In genomic region chr3:47802734-47803477, GRCh38 we compare ENCODE assay signal across 8 cellular contexts. TPM values are rescaled to one million over a fixed set of nuclear protein-coding genes. Genes with fewer than 3 reads are reported as not detected.
DNase-seq lines count a peak whose midpoint lies in the region; ATAC-seq and TF ChIP-seq lines count a peak whose summit lies in the region.

DHX30 (plus strand) TSS chr3:47803138; CDS start chr3:47810684, 7,546 bp downstream.

- peak within 1 kb of the TSS; percentile 86 to 97 for H3K27ac ChIP-seq in liver (ENCODE audit: low read depth in 1 of 2, low read length in 2 of 2)

- H3K27me3 ChIP-seq in liver (ENCODE audit: control insufficient read depth in 4 of 4, insufficient read depth in 4 of 4, low read length in 3 of 4): no peaks in the 10 kb centered on the region

- DNase-seq in AML-193 (lab: John Stamatoyannopoulos, UW) (peak; percentile 72 to 85), NCI-H526 (lab: John Stamatoyannopoulos, UW) (peak; percentile 55 to 89), dermis blood vessel endothelial cell (peak; percentile 91)
- DNase-seq in activated CD4-positive, alpha-beta T cell treated with anti-CD3 and anti-CD28 coated beads, Interleukin-2, amount 50 U/mL, for 48 hours: peak; percentile 86 to 89
- DNase-seq in stimulated activated CD4-positive, alpha-beta T cell treated with anti-CD3 and anti-CD28 coated beads, Interleukin-4, amount 100 ng/mL, for 1 hour: peak; percentile 87

- no peak for TF ChIP-seq CTCF in liver (IDR thresholded peaks at IDR 0.05; ENCODE audit: low read depth, low read length, missing input control)

- H3K9ac ChIP-seq in liver (ENCODE audit: low read depth in 1 of 2, low read length in 2 of 2): peak within 1 kb of the TSS; percentile 68 to 75

- TF ChIP-seq RAD21 in liver (IDR thresholded peaks at IDR 0.05): no peak

- under 1% methylated on average over 90 of the region's 90 CpGs for WGBS in liver

- peak within 1 kb of the TSS; percentile 88 to 99 (median 94) for H3K4me3 ChIP-seq in liver (ENCODE audit: low read depth in 1 of 3, low read length in 3 of 3)

- in situ Hi-C loops in GM18951 (cut with MboI; ENCODE audit: low sequenced_read_pairs, unreplicated experiment): no loop called here

- ATAC-seq in HG03159 (IDR thresholded peaks at IDR 0.05; ENCODE audit: unreplicated experiment): peak; percentile 88

- no peaks in the 10 kb centered on the region for H3K9me3 ChIP-seq in liver (ENCODE audit: control insufficient read depth in 4 of 4, low read length in 3 of 4)

- H3K36me3 ChIP-seq in liver (ENCODE audit: control insufficient read depth in 4 of 4, insufficient read depth in 3 of 4, low read depth in 1 of 4, low read length in 3 of 4): peaks cover 0 to 5% (median 1%) of the 10 kb centered on the region in 4 donors

- peaks cover 3 to 19% (median 13%) of the 10 kb centered on the region in 4 donors for H3K4me1 ChIP-seq in liver (ENCODE audit: control insufficient read depth in 4 of 4, insufficient read depth in 4 of 4, low read length in 3 of 4)

- peak; percentile 92 for TF ChIP-seq POLR2A in GM18951 (IDR thresholded peaks at IDR 0.05; ENCODE audit: extremely low read depth, insufficient read depth, insufficient read length)

TF ChIP-seq in liver, 16 proteins besides CTCF, POLR2A, EP300 and RAD21:
- TF ChIP-seq EGR1 (IDR thresholded peaks at IDR 0.05; ENCODE audit: low read depth in 2 of 2): peak in 1 of 2 donors; percentile 69
- peak; percentile 8 to 74 for TF ChIP-seq GABPA (IDR thresholded peaks at IDR 0.05 in 1 of 2, conservative IDR thresholded peaks at IDR 0.05 in 1 of 2)
- TF ChIP-seq, protein P1, sequence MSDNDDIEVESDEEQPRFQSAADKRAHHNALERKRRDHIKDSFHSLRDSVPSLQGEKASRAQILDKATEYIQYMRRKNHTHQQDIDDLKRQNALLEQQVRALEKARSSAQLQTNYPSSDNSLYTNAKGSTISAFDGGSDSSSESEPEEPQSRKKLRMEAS (IDR thresholded peaks at IDR 0.05): no peak
TF ChIP-seq in liver: peak in this region for 2.

RNA-seq across cellular contexts. Expression of gene DHX30, which starts in this region (rescaled TPM):
- 79.3 and 104 TPM in 2 replicates for total RNA-seq in dermis blood vessel endothelial cell
- 10 to 100 TPM; 30.4 to 39.9 TPM for total RNA-seq in liver
- 10 to 100 TPM; 18.3 to 22.1 TPM for polyA plus RNA-seq in liver

Comparison
In these comparisons a context has a peak if more than half of its experiments do, and no peak if none do; other contexts are left out.
1. Peak in every context shown above with its lines: DNase-seq, ATAC-seq, H3K4me3 ChIP-seq and H3K27ac ChIP-seq.